Comparison of ENCODE assay signal across 26 cellular contexts in genomic region chr2:10558281-10559030, GRCh38.
"Had no signal": no experiment of that assay in that cellular context is flagged by ENCODE, and none has a peak within 500 bp of the region (broad histone marks: within the 10 kb centered on the region; RNA-seq: fewer than 3 reads in every experiment).

No MANE protein-coding gene starts in this region.

- ATAC-seq: activated CD8-positive, alpha-beta memory T cell treated with anti-CD3 and anti-CD28 coated beads, Interleukin-2, amount 10 ng/mL, durations not matched to agents 7 days and 5 days; effector memory CD8-positive, alpha-beta T cell; left lung; naive thymus-derived CD8-positive, alpha-beta T cell; T-helper 17 cell had no signal

- H3K27ac ChIP-seq: brain microvascular endothelial cell, colonic mucosa, dorsolateral prefrontal cortex, left lung, neutrophil, ovary, psoas muscle, right atrium auricular region, tibial nerve had no signal

- H3K4me3 Mint-ChIP-seq: activated CD4-positive, alpha-beta memory T cell treated with anti-CD3 and anti-CD28 coated beads for 36 hours; activated CD8-positive, alpha-beta memory T cell treated with anti-CD3 and anti-CD28 coated beads, Interleukin-2, amount 10 ng/mL, durations not matched to agents 7 days and 5 days; activated naive CD4-positive, alpha-beta T cell treated with anti-CD3 and anti-CD28 coated beads for 36 hours; effector memory CD8-positive, alpha-beta T cell; mesothelial cell of epicardium; naive thymus-derived CD8-positive, alpha-beta T cell; stimulated activated naive CD8-positive, alpha-beta T cell treated with anti-CD3 and anti-CD28 coated beads, Interleukin-15, Interleukin-2, amounts not matched to agents 100 ng/mL and 50 ng/mL, for 24 hours; T-helper 17 cell had no signal

- H3K4me1 ChIP-seq: colonic mucosa, left lung, psoas muscle, tibial nerve had no signal

- H3K4me3 ChIP-seq: colonic mucosa, dorsolateral prefrontal cortex, left lung, ovary, psoas muscle, right atrium auricular region, tibial nerve had no signal

- DNase-seq: activated CD4-positive, alpha-beta memory T cell treated with anti-CD3 and anti-CD28 coated beads for 36 hours; activated CD4-positive, alpha-beta T cell treated with anti-CD3 and anti-CD28 coated beads for 4 hours; activated CD4-positive, CD25-positive, alpha-beta regulatory T cell; activated CD8-positive, alpha-beta memory T cell treated with anti-CD3 and anti-CD28 coated beads, Interleukin-2, amount 10 ng/mL, durations not matched to agents 7 days and 5 days; activated naive CD4-positive, alpha-beta T cell treated with anti-CD3 and anti-CD28 coated beads for 36 hours; brain microvascular endothelial cell; caudate nucleus; colonic mucosa; effector memory CD8-positive, alpha-beta T cell; foreskin melanocyte; left lung; naive thymus-derived CD8-positive, alpha-beta T cell; ovary; psoas muscle; stimulated activated CD4-positive, alpha-beta T cell treated with anti-CD3 and anti-CD28 coated beads, Interleukin-12 subunit alpha, Interleukin-12 subunit beta, amount 100 ng/mL, for 4 hours; stimulated activated CD4-positive, alpha-beta T cell treated with anti-CD3 and anti-CD28 coated beads, Interleukin-4, amount 100 ng/mL, for 4 hours; SW 1271; T-helper 17 cell had no signal

- FAIRE-seq: endothelial cell of umbilical vein had no signal

- H3K9me3 Mint-ChIP-seq: activated CD4-positive, alpha-beta memory T cell treated with anti-CD3 and anti-CD28 coated beads for 36 hours; activated naive CD4-positive, alpha-beta T cell treated with anti-CD3 and anti-CD28 coated beads for 36 hours; activated T-helper 2 cell treated with anti-CD3 and anti-CD28 coated beads, Interferon-gamma antibody, Interleukin-2, Interleukin-4, amounts not matched to agents 10 μg/mL and 5 μg/mL and 100 μg/mL, durations not matched to agents 14 hours and 24 hours and 36 hours; effector memory CD8-positive, alpha-beta T cell; naive thymus-derived CD8-positive, alpha-beta T cell; stimulated activated naive CD8-positive, alpha-beta T cell treated with anti-CD3 and anti-CD28 coated beads, Interleukin-15, Interleukin-2, amounts not matched to agents 100 ng/mL and 50 ng/mL, for 24 hours had no signal

- H3K36me3 Mint-ChIP-seq: activated CD4-positive, alpha-beta memory T cell treated with anti-CD3 and anti-CD28 coated beads for 36 hours; activated CD8-positive, alpha-beta memory T cell treated with anti-CD3 and anti-CD28 coated beads, Interleukin-2, amount 10 ng/mL, durations not matched to agents 7 days and 5 days had no signal

- H3K27ac Mint-ChIP-seq: activated CD4-positive, alpha-beta memory T cell treated with anti-CD3 and anti-CD28 coated beads for 36 hours; activated CD8-positive, alpha-beta memory T cell treated with anti-CD3 and anti-CD28 coated beads, Interleukin-2, amount 10 ng/mL, durations not matched to agents 7 days and 5 days; activated naive CD4-positive, alpha-beta T cell treated with anti-CD3 and anti-CD28 coated beads for 36 hours; activated T-helper 2 cell treated with anti-CD3 and anti-CD28 coated beads, Interferon-gamma antibody, Interleukin-2, Interleukin-4, amounts not matched to agents 10 μg/mL and 5 μg/mL and 100 μg/mL, durations not matched to agents 14 hours and 24 hours and 36 hours; effector memory CD8-positive, alpha-beta T cell; mesothelial cell of epicardium; stimulated activated naive CD8-positive, alpha-beta T cell treated with anti-CD3 and anti-CD28 coated beads, Interleukin-15, Interleukin-2, amounts not matched to agents 100 ng/mL and 50 ng/mL, for 24 hours; T-helper 17 cell had no signal

- H3K27me3 Mint-ChIP-seq: activated CD4-positive, alpha-beta memory T cell treated with anti-CD3 and anti-CD28 coated beads for 36 hours; activated CD8-positive, alpha-beta memory T cell treated with anti-CD3 and anti-CD28 coated beads, Interleukin-2, amount 10 ng/mL, durations not matched to agents 7 days and 5 days; effector memory CD8-positive, alpha-beta T cell; naive thymus-derived CD8-positive, alpha-beta T cell; stimulated activated naive CD8-positive, alpha-beta T cell treated with anti-CD3 and anti-CD28 coated beads, Interleukin-15, Interleukin-2, amounts not matched to agents 100 ng/mL and 50 ng/mL, for 24 hours; T-helper 17 cell had no signal

- H3K9me3 ChIP-seq: colonic mucosa, left lung, neutrophil, ovary, psoas muscle had no signal
